ENCODE assay signal across 8 cellular contexts in genomic region chr6:163956571-163957407, GRCh38.
A peak's percentile ranks its signal among the peaks of the same experiment; 100 is the strongest.
DNase-seq lines count a peak whose midpoint lies in the region; ATAC-seq and TF ChIP-seq lines count a peak whose summit lies in the region.

No MANE protein-coding gene starts in this region.

- TF ChIP-seq CTCF in ovary (IDR thresholded peaks at IDR 0.05) (peak in 1 of 3 donors; percentile 57), upper lobe of left lung (IDR thresholded peaks at IDR 0.05) (peak; percentile 85 to 91 (median 89))

- H3K36me3 ChIP-seq in ovary: no peaks in the 10 kb centered on the region
- H3K36me3 ChIP-seq in upper lobe of left lung: no peaks in the 10 kb centered on the region

- TF ChIP-seq EP300 in ovary (IDR thresholded peaks at IDR 0.05) (no peak), upper lobe of left lung (IDR thresholded peaks at IDR 0.05) (peak in 1 of 4 donors; percentile 31)

- intact Hi-C loops in ovary (cut with DNase I): loop anchor here in 2 of 4 donors (10.0 kb wide), 1 partner anchor 532 kb away; no protein-coding TSS in a partner anchor

- 19 to 29% (median 27%) methylated on average over 12 of the region's 12 CpGs for WGBS in ovary, 3 donors
- WGBS in upper lobe of left lung, 2 donors: 21 to 22% methylated on average over 12 of the region's 12 CpGs

- H3K9me3 ChIP-seq in ovary (no peaks in the 10 kb centered on the region), upper lobe of left lung (no peaks in the 10 kb centered on the region)

- H3K4me1 ChIP-seq in ovary (ENCODE audit: insufficient read depth) (no peaks in the 10 kb centered on the region), upper lobe of left lung (peaks cover 2 to 22% (median 6%) of the 10 kb centered on the region in 4 donors)

- TF ChIP-seq POLR2A in ovary (IDR thresholded peaks at IDR 0.05): no peak
- TF ChIP-seq POLR2A in upper lobe of left lung (IDR thresholded peaks at IDR 0.05): no peak

- H3K27ac ChIP-seq in ovary (no peak overlapping the region), upper lobe of left lung (no peak overlapping the region)

- DNase-seq in EH (ENCODE audit: low read depth): peak; percentile 87
- peak; percentile 77 for DNase-seq in HT1080 (ENCODE audit: low read depth)
- peak; percentile 69 for DNase-seq in RPMI8226
- DNase-seq in activated T-helper 1 cell treated with Interleukin-2 at 50 U/mL for 16 hours (ENCODE audit: low read depth): peak; percentile 13
- peak; percentile 49 for DNase-seq in foreskin melanocyte
- DNase-seq in ovary: peak; percentile 51 to 77 (median 63)
- peak in 1 of 2 donors; percentile 80 for DNase-seq in upper lobe of left lung

- H3K4me3 ChIP-seq in ovary (no peak overlapping the region), upper lobe of left lung (no peak overlapping the region)

- peak; percentile 99 for ATAC-seq in GM21526 (IDR thresholded peaks at IDR 0.05; ENCODE audit: low FRiP score, unreplicated experiment)
- ATAC-seq in upper lobe of left lung (ENCODE audit: low FRiP score in 2 of 2): peak; percentile 89 to 95

- H3K27me3 ChIP-seq in ovary (no peaks in the 10 kb centered on the region), upper lobe of left lung (no peaks in the 10 kb centered on the region)
